ENCODE assay signal across 10 cellular contexts in genomic region chr13:50122465-50122864, GRCh38.
DNase-seq lines count a peak whose midpoint lies in the region; ATAC-seq and TF ChIP-seq lines count a peak whose summit lies in the region.
"Had no signal": no experiment of that assay in that cellular context is flagged by ENCODE, and none has a peak within 500 bp of the region (broad histone marks: within the 10 kb centered on the region; RNA-seq: fewer than 3 reads in every experiment).

No MANE protein-coding gene starts in this region.

- peak overlapping the region; percentile 88 for H3K4me2 ChIP-seq in OCI-LY3 (ENCODE audit: low read length)

- H3K9me3 ChIP-seq in OCI-LY3 (ENCODE audit: insufficient read depth, low read length) (no peaks in the 10 kb centered on the region), thymus (ENCODE audit: control insufficient read depth) (no peaks in the 10 kb centered on the region), MG63 (no peaks in the 10 kb centered on the region)

- H4K20me1 ChIP-seq in OCI-LY3 (ENCODE audit: insufficient read depth, low read length): 0 out of 2 replicates have a peak, but pooled peaks cover 6% of the 10 kb centered on the region

- 97% methylated on average over 1 of the region's 1 CpG for WGBS in thymus

- H3K79me2 ChIP-seq in OCI-LY3 (ENCODE audit: low read length): peaks cover 17% of the 10 kb centered on the region

- no peak for TF ChIP-seq CTCF in OCI-LY3 (IDR thresholded peaks at IDR 0.05; ENCODE audit: low read depth, low read length)

- peaks cover 36% of the 10 kb centered on the region for H3K4me1 Mint-ChIP-seq in activated T-cell treated with anti-CD3 and anti-CD28 coated beads, Interleukin-2, amount 50 U/mL, for 72 hours (ENCODE audit: low read depth)

- H3K4me3 ChIP-seq in OCI-LY3 (ENCODE audit: low read length) (peak overlapping the region; percentile 22; the same call in 1 of the 2 replicates), thymus (ENCODE audit: low read length) (peak overlapping the region; percentile 18), MG63 (no peak overlapping the region)

- H2AFZ ChIP-seq in OCI-LY3 (ENCODE audit: low read depth, low read length): no peak overlapping the region

- no peaks in the 10 kb centered on the region for H3K9me3 Mint-ChIP-seq in activated T-cell treated with anti-CD3 and anti-CD28 coated beads, Interleukin-2, amount 50 U/mL, for 72 hours

- H3K27me3 Mint-ChIP-seq in activated T-cell treated with anti-CD3 and anti-CD28 coated beads, Interleukin-2, amount 50 U/mL, for 72 hours (ENCODE audit: low read depth): peaks cover 6% of the 10 kb centered on the region

- peak overlapping the region; percentile 35 for H3K27ac Mint-ChIP-seq in activated T-cell treated with anti-CD3 and anti-CD28 coated beads, Interleukin-2, amount 50 U/mL, for 72 hours

- peaks cover 2 to 4% of the 10 kb centered on the region in 2 donors for H3K36me3 Mint-ChIP-seq in activated T-cell treated with anti-CD3 and anti-CD28 coated beads, Interleukin-2, amount 50 U/mL, for 72 hours (ENCODE audit: insufficient read depth in 2 of 2)

- ATAC-seq in activated T-cell treated with anti-CD3 and anti-CD28 coated beads, Interleukin-2, amount 50 U/mL, for 72 hours (replicated peaks in 1 of 2): no peak

- peak overlapping the region in 1 of 2 donors; percentile 97 for H3K4me3 Mint-ChIP-seq in activated T-cell treated with anti-CD3 and anti-CD28 coated beads, Interleukin-2, amount 50 U/mL, for 72 hours

- 0 out of 2 replicates have a peak, but pooled peaks cover 4% of the 10 kb centered on the region for H3K27me3 ChIP-seq in OCI-LY3 (ENCODE audit: low read depth, low read length)
- no peaks in the 10 kb centered on the region for H3K27me3 ChIP-seq in thymus (ENCODE audit: control insufficient read depth, insufficient read depth)
- no peaks in the 10 kb centered on the region for H3K27me3 ChIP-seq in MG63

- peak overlapping the region; percentile 27; the same call in 1 of the 2 replicates for H3K9ac ChIP-seq in OCI-LY3 (ENCODE audit: low read length)

- H3K36me3 ChIP-seq in OCI-LY3 (replicated peaks; ENCODE audit: low read depth, low read length) (no peaks in the 10 kb centered on the region), thymus (ENCODE audit: control insufficient read depth, insufficient read depth) (peaks cover 5% of the 10 kb centered on the region), MG63 (peaks cover 6% of the 10 kb centered on the region)

- no peak for DNase-seq in activated T-cell treated with anti-CD3 and anti-CD28 coated beads, Interleukin-2, amount 50 U/mL, for 72 hours
- DNase-seq in activated T-cell treated with anti-CD3 and anti-CD28 coated beads, Interleukin-2, amount 50 U/mL, for 48 hours: no peak
- peak; percentile 32 for DNase-seq in germinal center (ENCODE audit: low spot score)
- no peak for DNase-seq in MG63
- no peak for DNase-seq in stimulated activated CD4-positive, alpha-beta T cell treated with anti-CD3 and anti-CD28 coated beads, Interleukin-4, amount 100 ng/mL, for 24 hours
- no peak for DNase-seq in LoVo (ENCODE audit: low spot score)
- DNase-seq: stimulated activated CD4-positive, alpha-beta T cell treated with anti-CD3 and anti-CD28 coated beads, Interleukin-12 subunit alpha, Interleukin-12 subunit beta, amount 100 ng/mL, for 4 hours had no signal

- H3K4me1 ChIP-seq in OCI-LY3 (ENCODE audit: low read length) (peaks cover 45% of the 10 kb centered on the region), thymus (ENCODE audit: control insufficient read depth, insufficient read depth, low read length) (peaks cover 20% of the 10 kb centered on the region)

- H3K27ac ChIP-seq in OCI-LY3 (ENCODE audit: low read length) (no peak overlapping the region), thymus (ENCODE audit: low read depth) (peak overlapping the region; percentile 0)
- H3K27ac ChIP-seq: C4-2B had no signal
